Comparison of ENCODE assay signal across 8 cellular contexts in genomic region chr6:150068173-150068785, GRCh38.
A peak's percentile ranks its signal among the peaks of the same experiment; 100 is the strongest.
DNase-seq lines count a peak whose midpoint lies in the region; ATAC-seq and TF ChIP-seq lines count a peak whose summit lies in the region.

No MANE protein-coding gene starts in this region.

- ATAC-seq in GM21526 (IDR thresholded peaks at IDR 0.05; ENCODE audit: low FRiP score, unreplicated experiment) (no peak), GM21423 (IDR thresholded peaks at IDR 0.05; ENCODE audit: unreplicated experiment) (no peak), GM19467 (IDR thresholded peaks at IDR 0.05; ENCODE audit: unreplicated experiment) (no peak)

- H3K4me3 ChIP-seq in AG10803 (ENCODE audit: low read length) (peak overlapping the region; percentile 77), cardiac fibroblast (replicated peaks in 1 of 2; ENCODE audit: low read depth in 2 of 2, low read length in 2 of 2) (peak overlapping the region; percentile 75 to 80), mucosa of rectum (ENCODE audit: low read length in 2 of 2) (peak overlapping the region; percentile 71)

- DNase-seq in AG10803 (ENCODE audit: low read depth) (no peak), KBM-7 (peak; percentile 27), cardiac fibroblast (ENCODE audit: low read depth in 2 of 2) (peak in 1 of 2 donors; percentile 6), NCI-H82 (lab: John Stamatoyannopoulos, UW) (no peak)

- peak overlapping the region; percentile 63 to 67 for H3K9ac ChIP-seq in mucosa of rectum (ENCODE audit: low read depth in 1 of 2, low read length in 2 of 2)

- no peaks in the 10 kb centered on the region for H3K9me3 ChIP-seq in mucosa of rectum (ENCODE audit: control insufficient read depth in 2 of 2, low read length in 2 of 2)

- H3K36me3 ChIP-seq in mucosa of rectum (ENCODE audit: control insufficient read depth in 2 of 2, insufficient read depth in 2 of 2, low read length in 2 of 2) = no peaks in the 10 kb centered on the region

- in situ Hi-C loops in KBM-7 (cut with MboI; ENCODE audit: low pct_unique_long_range_greater_than_20kb, low sequenced_read_pairs) = no loop called here

- peak overlapping the region in 1 of 2 donors; percentile 46 for H3K27ac ChIP-seq in mucosa of rectum (ENCODE audit: low read depth in 2 of 2, low read length in 2 of 2)

- H3K27me3 ChIP-seq in mucosa of rectum (ENCODE audit: control insufficient read depth in 2 of 2, insufficient read depth in 2 of 2, low read length in 2 of 2) = peaks cover 0 to 2% of the 10 kb centered on the region in 2 donors

- TF ChIP-seq CTCF in AG10803 (conservative IDR thresholded peaks at IDR 0.05; ENCODE audit: low read length) (no peak), cardiac fibroblast (IDR thresholded peaks at IDR 0.05; ENCODE audit: low read depth, low read length) (no peak)

- H3K4me1 ChIP-seq in mucosa of rectum (ENCODE audit: control insufficient read depth in 2 of 2, insufficient read depth in 2 of 2, low read length in 2 of 2) = peaks cover 8 to 13% of the 10 kb centered on the region in 2 donors
